Comparison of ENCODE assay signal across 14 cellular contexts in the genomic region with DNA sequence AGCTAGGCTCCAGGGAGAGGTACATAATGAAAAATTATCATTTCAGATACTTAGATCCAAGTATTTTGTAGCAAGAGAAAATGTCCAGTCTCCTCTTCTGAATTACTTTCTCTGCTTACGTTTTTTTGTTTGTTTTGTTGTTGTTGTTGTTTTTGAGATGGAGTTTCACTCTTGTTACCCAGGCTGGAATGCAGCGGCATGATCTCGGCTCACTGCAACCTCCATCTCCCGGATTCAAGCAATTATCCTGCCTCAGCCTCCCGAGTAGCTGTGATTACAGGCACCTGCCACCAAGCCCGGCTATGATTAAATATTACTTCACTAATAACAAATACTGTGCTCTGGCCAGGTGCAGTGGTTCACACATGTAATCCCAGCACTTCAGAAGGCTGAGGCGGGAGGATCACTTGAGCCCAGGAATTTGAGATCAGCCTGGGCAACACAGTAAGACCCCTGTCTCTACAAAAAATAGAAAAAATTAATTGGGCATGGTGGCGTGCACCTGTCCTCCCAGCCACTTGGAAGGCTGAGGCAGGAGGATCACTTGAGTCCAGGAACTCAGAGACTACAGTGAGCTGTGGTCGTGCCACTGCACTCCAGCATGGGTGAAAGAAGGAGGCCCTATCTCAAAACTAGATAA.
"Had no signal": no experiment of that assay in that cellular context is flagged by ENCODE, and none has a peak within 500 bp of the region (broad histone marks: within the 10 kb centered on the region; RNA-seq: fewer than 3 reads in every experiment).

No MANE protein-coding gene starts in this region.

- H3K4me1 Mint-ChIP-seq: activated CD4-positive, alpha-beta T cell treated with anti-CD3 and anti-CD28 coated beads, Interleukin-2, amount 10 ng/mL, durations not matched to agents 24 days and 14 days; activated naive CD4-positive, alpha-beta T cell treated with anti-CD3 and anti-CD28 coated beads, Interleukin-2, amount 10 ng/mL, durations not matched to agents 7 days and 5 days had no signal

- H3K36me3 Mint-ChIP-seq: activated naive CD4-positive, alpha-beta T cell treated with anti-CD3 and anti-CD28 coated beads, Interleukin-2, amount 10 ng/mL, durations not matched to agents 7 days and 5 days; memory B cell; T-cell had no signal

- H3K4me1 ChIP-seq: adrenal gland, colonic mucosa, gastrocnemius medialis had no signal

- H3K4me3 ChIP-seq: adrenal gland, colonic mucosa, gastrocnemius medialis, heart right ventricle, left lung, ovary, thyroid gland had no signal

- H3K36me3 ChIP-seq: adrenal gland, colonic mucosa, gastrocnemius medialis, heart right ventricle, left lung, ovary, thyroid gland had no signal

- H3K27me3 ChIP-seq: adrenal gland, colonic mucosa, gastrocnemius medialis, heart right ventricle, left lung, ovary, thyroid gland had no signal

- H3K27ac ChIP-seq: adrenal gland, colonic mucosa, gastrocnemius medialis, ovary had no signal

- DNase-seq: activated B cell treated with CpG ODN at 0.5 μM for 24 hours; activated CD4-positive, alpha-beta T cell treated with anti-CD3 and anti-CD28 coated beads, Interleukin-2, amount 10 ng/mL, durations not matched to agents 24 days and 14 days; activated CD8-positive, alpha-beta memory T cell treated with anti-CD3 and anti-CD28 coated beads for 24 hours; activated naive CD4-positive, alpha-beta T cell treated with anti-CD3 and anti-CD28 coated beads, Interleukin-2, amount 10 ng/mL, durations not matched to agents 7 days and 5 days; colonic mucosa; effector CD8-positive, alpha-beta T cell; T-cell had no signal

- ATAC-seq: T-cell had no signal

- H3K4me3 Mint-ChIP-seq: activated B cell treated with CpG ODN at 0.5 μM for 24 hours; activated CD4-positive, alpha-beta T cell treated with anti-CD3 and anti-CD28 coated beads, Interleukin-2, amount 10 ng/mL, durations not matched to agents 24 days and 14 days; activated naive CD4-positive, alpha-beta T cell treated with anti-CD3 and anti-CD28 coated beads, Interleukin-2, amount 10 ng/mL, durations not matched to agents 7 days and 5 days; memory B cell; T-cell had no signal

- H3K9me3 ChIP-seq: adrenal gland, colonic mucosa, gastrocnemius medialis, heart right ventricle, left lung, ovary, thyroid gland had no signal

- H3K27ac Mint-ChIP-seq: activated B cell treated with CpG ODN at 0.5 μM for 24 hours; activated CD4-positive, alpha-beta T cell treated with anti-CD3 and anti-CD28 coated beads, Interleukin-2, amount 10 ng/mL, durations not matched to agents 24 days and 14 days; activated naive CD4-positive, alpha-beta T cell treated with anti-CD3 and anti-CD28 coated beads, Interleukin-2, amount 10 ng/mL, durations not matched to agents 7 days and 5 days; memory B cell; T-cell had no signal

- H3K27me3 Mint-ChIP-seq: activated CD4-positive, alpha-beta T cell treated with anti-CD3 and anti-CD28 coated beads, Interleukin-2, amount 10 ng/mL, durations not matched to agents 24 days and 14 days; T-cell had no signal

- H3K9me3 Mint-ChIP-seq: activated B cell treated with CpG ODN at 0.5 μM for 24 hours; activated CD4-positive, alpha-beta T cell treated with anti-CD3 and anti-CD28 coated beads, Interleukin-2, amount 10 ng/mL, durations not matched to agents 24 days and 14 days; activated naive CD4-positive, alpha-beta T cell treated with anti-CD3 and anti-CD28 coated beads, Interleukin-2, amount 10 ng/mL, durations not matched to agents 7 days and 5 days; memory B cell; T-cell had no signal
